1 cellular context compared by ENCODE assay signal in the genomic region with DNA sequence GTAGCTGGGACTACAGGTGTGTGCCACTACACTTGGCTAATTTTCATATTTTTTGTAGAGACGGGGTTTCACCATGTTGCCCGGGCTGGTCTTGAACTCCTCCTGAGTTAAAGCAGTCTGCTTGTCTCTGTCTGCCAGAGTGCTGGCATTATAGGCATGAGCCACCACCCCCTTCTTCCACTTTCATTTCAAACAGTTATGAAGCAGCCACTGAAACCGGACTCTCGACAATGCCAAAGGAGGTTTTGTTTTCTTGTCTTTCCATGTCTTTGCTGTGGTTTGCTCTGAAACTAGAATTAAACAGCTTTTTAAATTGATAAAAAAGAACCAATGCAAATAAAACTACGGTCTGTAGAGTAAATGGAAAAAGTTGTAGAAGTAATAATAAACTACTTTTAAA.
TF ChIP-seq lines count a peak whose summit lies in the region.

No MANE protein-coding gene starts in this region.

TF ChIP-seq in IMR-90, 13 proteins besides CTCF, POLR2A, EP300 and RAD21 (continued from another document):
- TF ChIP-seq, protein P1, sequence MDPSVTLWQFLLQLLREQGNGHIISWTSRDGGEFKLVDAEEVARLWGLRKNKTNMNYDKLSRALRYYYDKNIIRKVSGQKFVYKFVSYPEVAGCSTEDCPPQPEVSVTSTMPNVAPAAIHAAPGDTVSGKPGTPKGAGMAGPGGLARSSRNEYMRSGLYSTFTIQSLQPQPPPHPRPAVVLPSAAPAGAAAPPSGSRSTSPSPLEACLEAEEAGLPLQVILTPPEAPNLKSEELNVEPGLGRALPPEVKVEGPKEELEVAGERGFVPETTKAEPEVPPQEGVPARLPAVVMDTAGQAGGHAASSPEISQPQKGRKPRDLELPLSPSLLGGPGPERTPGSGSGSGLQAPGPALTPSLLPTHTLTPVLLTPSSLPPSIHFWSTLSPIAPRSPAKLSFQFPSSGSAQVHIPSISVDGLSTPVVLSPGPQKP (IDR thresholded peaks at IDR 0.05; ENCODE audit: borderline replicate concordance, low read depth, low read length) = no peak
- TF ChIP-seq BHLHE40 (IDR thresholded peaks at IDR 0.05; ENCODE audit: low read depth, low read length) (no peak), NFE2L2 (IDR thresholded peaks at IDR 0.05; ENCODE audit: low read depth, low read length) (no peak), MAFK (IDR thresholded peaks at IDR 0.05; ENCODE audit: low read depth, low read length) (no peak), CHD1 (IDR thresholded peaks at IDR 0.05; ENCODE audit: low read depth, low read length) (no peak)
- TF ChIP-seq, protein P2, sequence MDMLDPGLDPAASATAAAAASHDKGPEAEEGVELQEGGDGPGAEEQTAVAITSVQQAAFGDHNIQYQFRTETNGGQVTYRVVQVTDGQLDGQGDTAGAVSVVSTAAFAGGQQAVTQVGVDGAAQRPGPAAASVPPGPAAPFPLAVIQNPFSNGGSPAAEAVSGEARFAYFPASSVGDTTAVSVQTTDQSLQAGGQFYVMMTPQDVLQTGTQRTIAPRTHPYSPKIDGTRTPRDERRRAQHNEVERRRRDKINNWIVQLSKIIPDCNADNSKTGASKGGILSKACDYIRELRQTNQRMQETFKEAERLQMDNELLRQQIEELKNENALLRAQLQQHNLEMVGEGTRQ (IDR thresholded peaks at IDR 0.05; ENCODE audit: low read depth, low read length) = no peak
